Comparison of ENCODE assay signal across 11 cellular contexts in the genomic region with DNA sequence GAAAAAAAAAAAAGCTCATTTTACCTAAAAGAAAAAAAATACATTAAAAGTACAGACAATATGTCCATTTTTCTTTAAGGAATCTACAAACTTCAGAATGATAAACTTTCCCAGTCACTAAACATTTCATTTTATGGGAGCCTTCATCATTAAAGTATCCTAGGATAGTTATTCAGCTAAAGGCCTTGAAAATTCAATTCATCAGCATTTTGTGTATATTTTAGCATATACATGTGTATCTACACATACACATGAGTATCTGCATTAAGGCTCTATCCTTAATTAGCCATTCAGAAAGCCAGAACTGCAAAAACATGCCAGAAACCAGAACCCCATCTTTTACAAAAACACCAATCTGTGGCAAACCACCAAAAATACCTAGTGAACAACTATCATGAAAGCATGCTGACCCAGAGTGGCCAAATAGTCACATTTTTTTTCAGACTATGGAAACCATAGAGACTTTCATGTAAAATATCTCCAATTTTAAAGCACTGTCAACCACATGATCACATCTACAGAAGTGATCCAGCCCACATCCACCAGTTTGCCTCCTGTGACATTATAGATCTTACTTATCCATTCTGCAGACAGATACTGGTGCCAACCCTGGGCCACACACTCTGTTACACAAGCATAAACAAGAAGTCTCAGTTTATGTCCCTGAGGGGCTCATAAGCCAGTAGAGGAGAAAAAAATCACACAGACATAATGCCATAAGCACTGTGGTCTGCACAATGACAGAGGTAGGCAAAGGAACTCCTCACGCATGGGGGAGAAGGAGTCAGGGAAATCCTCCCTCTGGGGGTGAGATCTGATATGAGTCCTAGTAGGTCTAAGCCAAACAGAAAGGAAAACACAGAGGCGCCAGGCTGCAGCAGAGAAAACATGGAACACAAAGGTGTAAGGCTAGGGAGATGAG.
DNase-seq lines count a peak whose midpoint lies in the region; ATAC-seq and TF ChIP-seq lines count a peak whose summit lies in the region.
"Had no signal": no experiment of that assay in that cellular context is flagged by ENCODE, and none has a peak within 500 bp of the region (broad histone marks: within the 10 kb centered on the region; RNA-seq: fewer than 3 reads in every experiment).

No MANE protein-coding gene starts in this region.

- DNase-seq in CMK (ENCODE audit: low read depth) (peak; percentile 1), NCI-H146 (lab: John Stamatoyannopoulos, UW) (peak; percentile 83), epithelial cell of proximal tubule (ENCODE audit: low read depth) (no peak), NCI-H2227 treated with DMSO at 0.1 percent for 48 hours (lab: John Stamatoyannopoulos, UW) (no peak), gastrocnemius medialis (no peak), 8988T (no peak), amygdala (lab: John Stamatoyannopoulos, UW) (no peak)
- DNase-seq: effector memory CD4-positive, alpha-beta T cell; EL had no signal

- no peak for TF ChIP-seq POLR2A in gastrocnemius medialis (IDR thresholded peaks at IDR 0.05)

- H3K4me3 ChIP-seq in epithelial cell of proximal tubule (ENCODE audit: low read depth, low read length) (no peak overlapping the region), gastrocnemius medialis (no peak overlapping the region)

- H3K9me3 ChIP-seq in gastrocnemius medialis, result no peaks in the 10 kb centered on the region

- no peaks in the 10 kb centered on the region for H3K36me3 ChIP-seq in gastrocnemius medialis

- H3K27me3 ChIP-seq in gastrocnemius medialis, result no peaks in the 10 kb centered on the region

- H3K27ac ChIP-seq in gastrocnemius medialis, result no peak overlapping the region

- intact Hi-C loops in gastrocnemius medialis (cut with DNase I; ENCODE audit: low total_unique reads), result no loop called here

- TF ChIP-seq CTCF in epithelial cell of proximal tubule (conservative IDR thresholded peaks at IDR 0.05; ENCODE audit: low read depth, low read length) (peak; percentile 9), gastrocnemius medialis (IDR thresholded peaks at IDR 0.05 in 4 of 5, conservative IDR thresholded peaks at IDR 0.05 in 1 of 5) (no peak)

- in situ Hi-C loops in gastrocnemius medialis (cut with MboI; ENCODE audit: low sequenced_read_pairs in 4 of 4), result no loop called here

- peaks cover 2 to 14% of the 10 kb centered on the region in 2 donors for H3K4me1 ChIP-seq in gastrocnemius medialis

- ATAC-seq in GM19452 (IDR thresholded peaks at IDR 0.05; ENCODE audit: unreplicated experiment) (peak; percentile 52), gastrocnemius medialis (no peak)
- ATAC-seq: Right ventricle myocardium inferior had no signal

Comparison
In these comparisons a context has a peak if more than half of its experiments do, and no peak if none do; other contexts are left out.
1. DNase-seq: peak in CMK (single experiment) and NCI-H146 (single experiment); none in epithelial cell of proximal tubule (single experiment), NCI-H2227 treated with DMSO at 0.1 percent for 48 hours (single experiment), gastrocnemius medialis (0 of 2), 8988T (single experiment) and amygdala (0 of 56).